In genomic region chr12:57836442-57837375, GRCh38 we compare ENCODE assay signal across 8 cellular contexts. TPM values are rescaled to one million over a fixed set of nuclear protein-coding genes. Genes with fewer than 3 reads are reported as not detected.
DNase-seq lines count a peak whose midpoint lies in the region; ATAC-seq lines count a peak whose summit lies in the region.

No MANE protein-coding gene starts in this region.

- intact Hi-C loops in Right ventricle myocardium superior (cut with DNase I), result no loop called here

- H3K9me3 Mint-ChIP-seq in activated naive CD8-positive, alpha-beta T cell (ENCODE audit: low read depth), result no peaks in the 10 kb centered on the region

- peak overlapping the region; percentile 92 for H3K27ac Mint-ChIP-seq in activated naive CD8-positive, alpha-beta T cell

- DNase-seq in AG08396 (ENCODE audit: low spot score), result peak; percentile 75
- peak; percentile 79 for DNase-seq in NCI-H2196 (lab: John Stamatoyannopoulos, UW; ENCODE audit: unreplicated experiment)
- DNase-seq in Right ventricle myocardium superior, result peak; percentile 87
- DNase-seq in pulmonary artery endothelial cell (ENCODE audit: low read depth, low spot score), result peak; percentile 53
- no peak for DNase-seq in amniotic stem cell (lab: John Stamatoyannopoulos, UW)

- no peaks in the 10 kb centered on the region for H3K36me3 Mint-ChIP-seq in activated naive CD8-positive, alpha-beta T cell

- H3K27me3 Mint-ChIP-seq in activated naive CD8-positive, alpha-beta T cell, result no peaks in the 10 kb centered on the region

- ATAC-seq in GM18498 (IDR thresholded peaks at IDR 0.05; ENCODE audit: unreplicated experiment) (peak; percentile 54), HG02870 (IDR thresholded peaks at IDR 0.05; ENCODE audit: unreplicated experiment) (peak; percentile 41), Right ventricle myocardium superior (ENCODE audit: poor library complexity) (peak; percentile 54)

- peak overlapping the region; percentile 64 for H3K4me3 Mint-ChIP-seq in activated naive CD8-positive, alpha-beta T cell

- H3K4me1 Mint-ChIP-seq in activated naive CD8-positive, alpha-beta T cell (ENCODE audit: low read depth), result peaks cover 95% of the 10 kb centered on the region

RNA-seq across cellular contexts. Expression of gene CTDSP2, which starts 9.8 kb away (rescaled TPM):
- total RNA-seq in Right ventricle myocardium superior (99.5 TPM), pulmonary artery endothelial cell (53.2 and 86.3 TPM in 2 replicates)

RNA-seq across cellular contexts. Expression of gene AVIL, which starts 18.2 kb away (rescaled TPM):
- total RNA-seq in Right ventricle myocardium superior (2.1 TPM), pulmonary artery endothelial cell (0.46 and 1.8 TPM in 2 replicates)

RNA-seq across cellular contexts. Expression of gene TSFM, which starts 54.1 kb away (rescaled TPM):
- 49.5 TPM for total RNA-seq in Right ventricle myocardium superior
- total RNA-seq in pulmonary artery endothelial cell, result 26.0 and 31.7 TPM in 2 replicates
